Comparison of ENCODE assay signal across 22 cellular contexts in genomic region chr14:104874571-104875411, GRCh38. TPM values are rescaled to one million over a fixed set of nuclear protein-coding genes. Genes with fewer than 3 reads are reported as not detected.
DNase-seq lines count a peak whose midpoint lies in the region; ATAC-seq, FAIRE-seq and TF ChIP-seq lines count a peak whose summit lies in the region.
"Had no signal": no experiment of that assay in that cellular context is flagged by ENCODE, and none has a peak within 500 bp of the region (broad histone marks: within the 10 kb centered on the region; RNA-seq: fewer than 3 reads in every experiment).

No MANE protein-coding gene starts in this region.

- ATAC-seq in heart left ventricle, result no peak
- ATAC-seq in PC-3, result 0 out of 2 replicates have a peak, but pooled peaks have one; percentile 12

- H3K4me3 ChIP-seq in heart left ventricle (no peak overlapping the region), PC-3 (ENCODE audit: low read length) (no peak overlapping the region), kidney (ENCODE audit: low read length in 2 of 2) (no peak overlapping the region), ascending aorta (no peak overlapping the region)

- no peaks in the 10 kb centered on the region for H3F3A ChIP-seq in PC-3 (ENCODE audit: low read length, unreplicated experiment)

- FAIRE-seq in kidney (lab: Jason Lieb, UNC), result no peak
- FAIRE-seq: G401.6, GM12892 had no signal

- POLR2A ChIA-PET in PC-3 (lab: Charles Lee; ENCODE audit: unreplicated experiment), result no interaction called here

- H3K27ac ChIP-seq in heart left ventricle (no peak overlapping the region), PC-3 (ENCODE audit: low read length) (no peak overlapping the region), kidney (ENCODE audit: low read depth in 2 of 2, low read length in 2 of 2) (no peak overlapping the region), ascending aorta (no peak overlapping the region)

- BruUV-seq in PC-3 (replicated peaks; lab: Mats Ljungman, UMichigan), result no TSS peak

- intact Hi-C loops in heart left ventricle (cut with DNase I), result no loop called here
- intact Hi-C loops in cardiac septum (cut with DNase I), result no loop called here
- intact Hi-C loops in PC-3 (cut with micrococcal nuclease), result no loop called here
- intact Hi-C loops in kidney (cut with DNase I), result no loop called here
- intact Hi-C loops in ascending aorta (cut with DNase I), result no loop called here

- H3K4me2 ChIP-seq in PC-3 (ENCODE audit: low read length), result no peak overlapping the region

- no peak for TF ChIP-seq POLR2A in heart left ventricle (IDR thresholded peaks at IDR 0.05)

- H3K4me1 ChIP-seq in heart left ventricle (peaks cover 0 to 6% (median 4%) of the 10 kb centered on the region in 12 donors), PC-3 (ENCODE audit: insufficient read depth, low read length) (no peaks in the 10 kb centered on the region), kidney (ENCODE audit: control insufficient read depth in 1 of 2, insufficient read depth in 1 of 2, low read depth in 1 of 2, low read length in 2 of 2) (peaks cover 0 to 2% of the 10 kb centered on the region in 2 donors), ascending aorta (no peaks in the 10 kb centered on the region)

- CTCF ChIA-PET in PC-3 (lab: Charles Lee), result no interaction called here

- 87 to 91% (median 89%) methylated on average over 11 to 16 of the region's 16 CpGs for WGBS in heart left ventricle, 4 donors

- no peaks in the 10 kb centered on the region for H3K27me3 ChIP-seq in heart left ventricle
- no peaks in the 10 kb centered on the region for H3K27me3 ChIP-seq in PC-3 (ENCODE audit: low read length)
- H3K27me3 ChIP-seq in ascending aorta, result no peaks in the 10 kb centered on the region

- H4K20me1 ChIP-seq in PC-3 (ENCODE audit: low read length), result peaks cover 34% of the 10 kb centered on the region

- H2AFZ ChIP-seq in PC-3 (ENCODE audit: low read length), result no peak overlapping the region

- H3K36me3 ChIP-seq in heart left ventricle, result peaks cover 0 to 11% (median 0%) of the 10 kb centered on the region in 9 donors
- 0 out of 2 replicates have a peak, but pooled peaks cover 4% of the 10 kb centered on the region for H3K36me3 ChIP-seq in PC-3 (ENCODE audit: low read depth, low read length)
- H3K36me3 ChIP-seq in kidney (ENCODE audit: control insufficient read depth in 1 of 2, insufficient read depth in 2 of 2, low read length in 2 of 2), result peaks cover 0 to 2% of the 10 kb centered on the region in 2 donors
- H3K36me3 ChIP-seq in ascending aorta, result peaks cover 5 to 16% of the 10 kb centered on the region in 2 donors

- no peaks in the 10 kb centered on the region for H3K9me3 ChIP-seq in heart left ventricle
- H3K9me3 ChIP-seq in PC-3 (ENCODE audit: low read length), result no peaks in the 10 kb centered on the region
- H3K9me3 ChIP-seq in kidney (ENCODE audit: control insufficient read depth in 1 of 2, low read length in 2 of 2), result no peaks in the 10 kb centered on the region
- no peaks in the 10 kb centered on the region for H3K9me3 ChIP-seq in ascending aorta

- DNase-seq in heart left ventricle (peak in 4 of 5 donors; percentile 5 to 53 (median 21)), cardiac septum (ENCODE audit: low spot score) (no peak), PC-3 (no peak), kidney (peak; percentile 68), DMS53 treated with DMSO at 0.1 percent for 48 hours (lab: John Stamatoyannopoulos, UW; ENCODE audit: unreplicated experiment) (no peak), NCI-H82 treated with DMSO at 0.1 percent for 48 hours (lab: John Stamatoyannopoulos, UW; ENCODE audit: unreplicated experiment) (no peak), ascending aorta (ENCODE audit: low spot score in 2 of 2) (no peak)
- DNase-seq: AML-193; CD4-positive, alpha-beta memory T cell; DMS79 treated with DMSO at 0.1 percent for 48 hours; GOT3; KG1; NCI-H1048; NCI-H146; NCI-H2227 treated with DMSO at 0.1 percent for 48 hours; NCI-H526; RPMI8226 had no signal

- H3K79me2 ChIP-seq in PC-3 (ENCODE audit: low read length), result peaks cover 68% of the 10 kb centered on the region

- TF ChIP-seq CTCF in heart left ventricle (IDR thresholded peaks at IDR 0.05) (no peak), PC-3 (conservative IDR thresholded peaks at IDR 0.05; ENCODE audit: low read depth, low read length) (no peak), kidney (IDR thresholded peaks at IDR 0.05; ENCODE audit: borderline replicate concordance, extremely low read depth, insufficient read depth) (no peak), ascending aorta (IDR thresholded peaks at IDR 0.05) (no peak)

- H3K9ac ChIP-seq in PC-3 (ENCODE audit: low read length), result no peak overlapping the region
- no peak overlapping the region for H3K9ac ChIP-seq in kidney (ENCODE audit: low read length in 2 of 2)

- H3K9me2 ChIP-seq in PC-3 (replicated peaks; ENCODE audit: low read length), result no peaks in the 10 kb centered on the region

RNA-seq across cellular contexts. Expression of gene CEP170B, which starts 9.7 kb away (rescaled TPM):
- total RNA-seq in heart left ventricle (10 to 100 TPM in 8 of 9 donors, 1 to 10 TPM in 1; 9.1 to 21.9 (median 12.5) TPM), cardiac septum (19.2 TPM), PC-3 (2014; rRNA removed) (33.2 and 53.4 TPM in 2 replicates), kidney (42.4 TPM), ascending aorta (39.1 TPM)
- polyA plus RNA-seq in heart left ventricle (10 to 100 TPM in 1 of 2 donors, 1 to 10 TPM in 1; 7.5 to 17.9 TPM), kidney (ENCODE audit: insufficient read depth, low read depth, low replicate concordance) (8.1 TPM)

RNA-seq across cellular contexts. Expression of gene PLD4, which starts 49.9 kb away (rescaled TPM):
- total RNA-seq in heart left ventricle, result 1 to 10 TPM in 1 of 9 donors, under 1 TPM in 4, not detected in 4; 0.25 to 1.5 (median 0.40) TPM
- under 1 TPM in 1 of 2 donors, not detected in 1; 0.12 TPM for polyA plus RNA-seq in heart left ventricle
- 0.51 TPM for total RNA-seq in cardiac septum
- total RNA-seq in PC-3 (2014; rRNA removed), result 0.04 TPM in 1 of 2 replicates, not detected in the other
- 3.2 TPM for total RNA-seq in kidney
- polyA plus RNA-seq in kidney (ENCODE audit: insufficient read depth, low read depth, low replicate concordance), result not detected
- not detected for total RNA-seq in ascending aorta
- total RNA-seq: CD4-positive, alpha-beta memory T cell; HT-29; M059J; SK-MEL-5 had no signal

Comparison
In these comparisons a context has a peak if more than half of its experiments do, and no peak if none do; other contexts are left out.
1. DNase-seq: peak in heart left ventricle (4 of 5) and kidney (single experiment); none in cardiac septum (single experiment), PC-3 (single experiment), DMS53 treated with DMSO at 0.1 percent for 48 hours (single experiment), NCI-H82 treated with DMSO at 0.1 percent for 48 hours (single experiment) and ascending aorta (0 of 2).